1 cellular context compared by ENCODE assay signal in the genomic region with DNA sequence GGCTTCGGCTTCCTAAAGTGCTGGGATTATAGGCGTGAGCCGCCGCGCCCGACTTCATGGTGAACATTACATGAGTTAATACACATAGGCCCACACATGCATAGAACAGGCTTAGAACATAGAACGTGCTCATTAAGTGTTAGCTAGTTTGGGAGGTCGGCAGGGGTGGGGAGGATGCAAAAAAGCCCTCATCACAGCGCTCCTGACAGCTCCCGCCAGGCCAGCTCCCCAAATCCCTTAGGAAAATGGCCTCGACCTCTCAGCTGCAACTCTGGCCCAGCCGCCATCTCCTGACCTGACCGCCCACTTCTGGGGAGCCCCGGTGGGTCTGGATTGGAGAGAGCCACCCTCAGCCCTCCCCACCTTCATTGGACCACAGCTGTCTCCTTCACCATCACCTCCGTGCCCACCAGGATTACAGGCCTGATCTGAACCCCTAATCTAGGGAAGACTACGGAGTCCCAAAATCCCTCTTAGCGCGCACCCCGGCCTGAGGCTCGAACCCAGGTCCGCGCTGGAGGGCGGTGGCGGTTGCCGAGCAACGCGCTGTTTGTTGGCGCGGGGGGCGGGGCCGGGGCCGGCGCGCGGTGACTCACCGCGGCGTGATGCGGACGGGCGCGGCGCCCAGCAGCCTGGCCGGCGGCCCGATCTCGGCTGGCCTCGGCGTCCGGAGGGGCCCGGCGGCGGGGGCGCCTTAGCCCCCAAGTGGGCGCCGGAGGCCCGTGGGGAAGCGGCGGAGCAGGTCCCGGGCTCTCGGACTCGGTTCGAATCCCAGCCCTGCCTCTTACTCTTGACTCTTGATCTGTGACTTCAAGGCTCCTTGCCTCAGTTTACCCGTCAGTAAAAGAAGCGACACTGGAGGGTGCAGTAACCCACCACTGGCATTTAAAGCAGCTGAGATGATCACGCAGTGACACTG.
TF ChIP-seq lines count a peak whose summit lies in the region.

No MANE protein-coding gene starts in this region.

TF ChIP-seq in HEK293, 187 proteins besides CTCF, POLR2A, EP300 and RAD21 (continued from another document):
- TF ChIP-seq PRDM6 (tag by site-specific recombination; IDR thresholded peaks at IDR 0.05) = no peak
- no peak for TF ChIP-seq ZNF155 (tag by site-specific recombination; IDR thresholded peaks at IDR 0.05)
- TF ChIP-seq YY2 (tag by site-specific recombination; IDR thresholded peaks at IDR 0.05) = no peak
- 0 out of 2 replicates have a peak, but pooled peaks have one; percentile 32 for TF ChIP-seq ZNF561 (tag by site-specific recombination; IDR thresholded peaks at IDR 0.05; ENCODE audit: borderline replicate concordance)
- TF ChIP-seq ZNF184 (tag by site-specific recombination; IDR thresholded peaks at IDR 0.05) = no peak
- no peak for TF ChIP-seq ZFP3 (tag by site-specific recombination; IDR thresholded peaks at IDR 0.05; ENCODE audit: low read depth)
- TF ChIP-seq SCRT1 (tag by site-specific recombination; IDR thresholded peaks at IDR 0.05; ENCODE audit: borderline replicate concordance) = no peak
- TF ChIP-seq MZF1 (tag by site-specific recombination; IDR thresholded peaks at IDR 0.05; ENCODE audit: borderline replicate concordance) = peak; percentile 60; the same call in 1 of the 2 replicates
- peak; percentile 17; the same call in 1 of the 2 replicates for TF ChIP-seq ZNF24 (tag by site-specific recombination; IDR thresholded peaks at IDR 0.05)
- TF ChIP-seq ZNF658 (tag by site-specific recombination; IDR thresholded peaks at IDR 0.05) = no peak
- no peak for TF ChIP-seq ZBTB1 (tag by site-specific recombination; IDR thresholded peaks at IDR 0.05)
- TF ChIP-seq ZNF121 (tag by site-specific recombination; IDR thresholded peaks at IDR 0.05) = no peak
- no peak for TF ChIP-seq ZNF174 (tag by site-specific recombination; IDR thresholded peaks at IDR 0.05)
- no peak for TF ChIP-seq ZNF600 (tag by site-specific recombination; IDR thresholded peaks at IDR 0.05)
- TF ChIP-seq ZNF654 (tag by site-specific recombination; IDR thresholded peaks at IDR 0.05; ENCODE audit: low read depth) = no peak
- TF ChIP-seq ZFHX2 (tag by site-specific recombination; conservative IDR thresholded peaks at IDR 0.05) = peak; percentile 70
- TF ChIP-seq ZNF148 (tag by site-specific recombination; IDR thresholded peaks at IDR 0.05; ENCODE audit: borderline replicate concordance) = no peak
- no peak for TF ChIP-seq ZBTB48 (tag by site-specific recombination; IDR thresholded peaks at IDR 0.05)
- no peak for TF ChIP-seq ZIC2 (tag by site-specific recombination; IDR thresholded peaks at IDR 0.05)
- peak; percentile 48 for TF ChIP-seq PATZ1 (tag by site-specific recombination; IDR thresholded peaks at IDR 0.05)
- no peak for TF ChIP-seq PRDM4 (tag by site-specific recombination; IDR thresholded peaks at IDR 0.05)
- TF ChIP-seq, protein P1, sequence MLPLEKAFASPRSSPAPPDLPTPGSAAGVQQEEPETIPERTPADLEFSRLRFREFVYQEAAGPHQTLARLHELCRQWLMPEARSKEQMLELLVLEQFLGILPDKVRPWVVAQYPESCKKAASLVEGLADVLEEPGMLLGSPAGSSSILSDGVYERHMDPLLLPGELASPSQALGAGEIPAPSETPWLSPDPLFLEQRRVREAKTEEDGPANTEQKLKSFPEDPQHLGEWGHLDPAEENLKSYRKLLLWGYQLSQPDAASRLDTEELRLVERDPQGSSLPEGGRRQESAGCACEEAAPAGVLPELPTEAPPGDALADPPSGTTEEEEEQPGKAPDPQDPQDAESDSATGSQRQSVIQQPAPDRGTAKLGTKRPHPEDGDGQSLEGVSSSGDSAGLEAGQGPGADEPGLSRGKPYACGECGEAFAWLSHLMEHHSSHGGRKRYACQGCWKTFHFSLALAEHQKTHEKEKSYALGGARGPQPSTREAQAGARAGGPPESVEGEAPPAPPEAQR (tag by site-specific recombination; IDR thresholded peaks at IDR 0.05) = no peak
- TF ChIP-seq, protein P2, sequence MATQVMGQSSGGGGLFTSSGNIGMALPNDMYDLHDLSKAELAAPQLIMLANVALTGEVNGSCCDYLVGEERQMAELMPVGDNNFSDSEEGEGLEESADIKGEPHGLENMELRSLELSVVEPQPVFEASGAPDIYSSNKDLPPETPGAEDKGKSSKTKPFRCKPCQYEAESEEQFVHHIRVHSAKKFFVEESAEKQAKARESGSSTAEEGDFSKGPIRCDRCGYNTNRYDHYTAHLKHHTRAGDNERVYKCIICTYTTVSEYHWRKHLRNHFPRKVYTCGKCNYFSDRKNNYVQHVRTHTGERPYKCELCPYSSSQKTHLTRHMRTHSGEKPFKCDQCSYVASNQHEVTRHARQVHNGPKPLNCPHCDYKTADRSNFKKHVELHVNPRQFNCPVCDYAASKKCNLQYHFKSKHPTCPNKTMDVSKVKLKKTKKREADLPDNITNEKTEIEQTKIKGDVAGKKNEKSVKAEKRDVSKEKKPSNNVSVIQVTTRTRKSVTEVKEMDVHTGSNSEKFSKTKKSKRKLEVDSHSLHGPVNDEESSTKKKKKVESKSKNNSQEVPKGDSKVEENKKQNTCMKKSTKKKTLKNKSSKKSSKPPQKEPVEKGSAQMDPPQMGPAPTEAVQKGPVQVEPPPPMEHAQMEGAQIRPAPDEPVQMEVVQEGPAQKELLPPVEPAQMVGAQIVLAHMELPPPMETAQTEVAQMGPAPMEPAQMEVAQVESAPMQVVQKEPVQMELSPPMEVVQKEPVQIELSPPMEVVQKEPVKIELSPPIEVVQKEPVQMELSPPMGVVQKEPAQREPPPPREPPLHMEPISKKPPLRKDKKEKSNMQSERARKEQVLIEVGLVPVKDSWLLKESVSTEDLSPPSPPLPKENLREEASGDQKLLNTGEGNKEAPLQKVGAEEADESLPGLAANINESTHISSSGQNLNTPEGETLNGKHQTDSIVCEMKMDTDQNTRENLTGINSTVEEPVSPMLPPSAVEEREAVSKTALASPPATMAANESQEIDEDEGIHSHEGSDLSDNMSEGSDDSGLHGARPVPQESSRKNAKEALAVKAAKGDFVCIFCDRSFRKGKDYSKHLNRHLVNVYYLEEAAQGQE (tag by site-specific recombination; IDR thresholded peaks at IDR 0.05) = no peak
- TF ChIP-seq BCL11A (tag by site-specific recombination; IDR thresholded peaks at IDR 0.05; ENCODE audit: low read depth) = no peak
- TF ChIP-seq ZSCAN30 (tag by site-specific recombination; IDR thresholded peaks at IDR 0.05) = peak; percentile 82
- peak; percentile 51 for TF ChIP-seq ZNF341 (tag by site-specific recombination; IDR thresholded peaks at IDR 0.05; ENCODE audit: low read depth)
- TF ChIP-seq GLI4 (tag by site-specific recombination; IDR thresholded peaks at IDR 0.05) = 0 out of 2 replicates have a peak, but pooled peaks have one; percentile 8
- TF ChIP-seq, protein P3, sequence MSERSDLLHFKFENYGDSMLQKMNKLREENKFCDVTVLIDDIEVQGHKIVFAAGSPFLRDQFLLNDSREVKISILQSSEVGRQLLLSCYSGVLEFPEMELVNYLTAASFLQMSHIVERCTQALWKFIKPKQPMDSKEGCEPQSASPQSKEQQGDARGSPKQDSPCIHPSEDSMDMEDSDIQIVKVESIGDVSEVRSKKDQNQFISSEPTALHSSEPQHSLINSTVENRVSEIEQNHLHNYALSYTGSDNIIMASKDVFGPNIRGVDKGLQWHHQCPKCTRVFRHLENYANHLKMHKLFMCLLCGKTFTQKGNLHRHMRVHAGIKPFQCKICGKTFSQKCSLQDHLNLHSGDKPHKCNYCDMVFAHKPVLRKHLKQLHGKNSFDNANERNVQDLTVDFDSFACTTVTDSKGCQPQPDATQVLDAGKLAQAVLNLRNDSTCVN (tag by site-specific recombination; optimal IDR thresholded peaks at IDR 0.05) = peak; percentile 60
- peak; percentile 31; the same call in 1 of the 2 replicates for TF ChIP-seq ZEB2 (tag by site-specific recombination; IDR thresholded peaks at IDR 0.05)
- peak; percentile 96 for TF ChIP-seq ZBTB8A (tag by site-specific recombination; IDR thresholded peaks at IDR 0.05)
- TF ChIP-seq ZBTB44 (tag by site-specific recombination; IDR thresholded peaks at IDR 0.05) = 0 out of 2 replicates have a peak, but pooled peaks have one; percentile 33
- TF ChIP-seq, protein P4, sequence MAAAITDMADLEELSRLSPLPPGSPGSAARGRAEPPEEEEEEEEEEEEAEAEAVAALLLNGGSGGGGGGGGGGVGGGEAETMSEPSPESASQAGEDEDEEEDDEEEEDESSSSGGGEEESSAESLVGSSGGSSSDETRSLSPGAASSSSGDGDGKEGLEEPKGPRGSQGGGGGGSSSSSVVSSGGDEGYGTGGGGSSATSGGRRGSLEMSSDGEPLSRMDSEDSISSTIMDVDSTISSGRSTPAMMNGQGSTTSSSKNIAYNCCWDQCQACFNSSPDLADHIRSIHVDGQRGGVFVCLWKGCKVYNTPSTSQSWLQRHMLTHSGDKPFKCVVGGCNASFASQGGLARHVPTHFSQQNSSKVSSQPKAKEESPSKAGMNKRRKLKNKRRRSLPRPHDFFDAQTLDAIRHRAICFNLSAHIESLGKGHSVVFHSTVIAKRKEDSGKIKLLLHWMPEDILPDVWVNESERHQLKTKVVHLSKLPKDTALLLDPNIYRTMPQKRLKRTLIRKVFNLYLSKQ (tag by site-specific recombination; IDR thresholded peaks at IDR 0.05; ENCODE audit: borderline replicate concordance) = no peak
